ENCODE assay signal across 15 cellular contexts in genomic region chr11:128902515-128903066, GRCh38. TPM values are rescaled to one million over a fixed set of nuclear protein-coding genes. Genes with fewer than 3 reads are reported as not detected.
A peak's percentile ranks its signal among the peaks of the same experiment; 100 is the strongest.
DNase-seq lines count a peak whose midpoint lies in the region; ATAC-seq and TF ChIP-seq lines count a peak whose summit lies in the region.
"Had no signal": no experiment of that assay in that cellular context is flagged by ENCODE, and none has a peak within 500 bp of the region (broad histone marks: within the 10 kb centered on the region; RNA-seq: fewer than 3 reads in every experiment).

No MANE protein-coding gene starts in this region.

- no peaks in the 10 kb centered on the region for H3K36me3 ChIP-seq in mesenchymal stem cell (ENCODE audit: control insufficient read depth in 1 of 2, insufficient read depth in 2 of 2, low read depth in 1 of 2, low read length in 2 of 2)
- H3K36me3 ChIP-seq: breast epithelium, left ventricle myocardium inferior, SJSA1, stomach had no signal

- no peak overlapping the region for H2AFZ ChIP-seq in mesenchymal stem cell (ENCODE audit: low read depth, low read length)

- no peak overlapping the region for H3K4ac ChIP-seq in mesenchymal stem cell (ENCODE audit: low read depth in 1 of 2, low read length in 2 of 2)

- CTCF ChIA-PET in AG04450 (lab: Charles Lee) = interaction anchor here (0.6 to 2.8 kb wide), 4 partner anchors 18 to 744 kb away, joined by 3 to 12 read pairs (median 4); no protein-coding TSS in a partner anchor

- no peak for DNase-seq in AG04450 (ENCODE audit: low read depth, low spot score)
- peak; percentile 84 for DNase-seq in LHCN-M2 (ENCODE audit: low read depth)
- peak; percentile 54 for DNase-seq in dedifferentiated amniotic fluid mesenchymal stem cell (ENCODE audit: extremely low spot score)
- no peak for DNase-seq in mesenchymal stem cell
- DNase-seq in right cardiac atrium = no peak
- DNase-seq in stimulated activated naive CD4-positive, alpha-beta T cell treated with Interleukin-2 at 50 U/mL for 16 hours (lab: John Stamatoyannopoulos, UW) = no peak
- DNase-seq in NCI-H146 (lab: John Stamatoyannopoulos, UW) = no peak
- DNase-seq in kidney glomerular epithelial cell (lab: John Stamatoyannopoulos, UW) = no peak
- DNase-seq: activated effector memory CD4-positive, alpha-beta T cell treated with Interleukin-2 at 50 U/mL for 16 hours; left ventricle myocardium inferior; stomach had no signal

- no peak overlapping the region for H4K91ac ChIP-seq in mesenchymal stem cell (ENCODE audit: low read length)

- intact Hi-C loops in right cardiac atrium (cut with DNase I) = no loop called here

- H3K14ac ChIP-seq in mesenchymal stem cell (ENCODE audit: low read length in 2 of 2) = no peak overlapping the region

- H3K79me1 ChIP-seq in mesenchymal stem cell (replicated peaks; ENCODE audit: low read length, poor library complexity, severe bottlenecking) = no peaks in the 10 kb centered on the region

- H2BK12ac ChIP-seq in mesenchymal stem cell (ENCODE audit: low read length in 2 of 2) = no peak overlapping the region

- no peak overlapping the region for H2BK5ac ChIP-seq in mesenchymal stem cell (ENCODE audit: low read depth, low read length, poor library complexity, severe bottlenecking)

- peak overlapping the region; percentile 49 for H3K9ac ChIP-seq in mesenchymal stem cell (ENCODE audit: low read length)

- no peak overlapping the region for H3K4me2 ChIP-seq in mesenchymal stem cell (ENCODE audit: low read length, poor library complexity, severe bottlenecking)

- POLR2A ChIA-PET in AG04450 (lab: Yijun Ruan, JAX) = no interaction called here

- ATAC-seq in right cardiac atrium = no peak

- no peak overlapping the region for H3K4me3 ChIP-seq in AG04450 (ENCODE audit: low read depth, low read length)
- H3K4me3 ChIP-seq in mesenchymal stem cell (ENCODE audit: insufficient read depth in 1 of 2, low read depth in 1 of 2, low read length in 2 of 2) = no peak overlapping the region
- H3K4me3 ChIP-seq in right cardiac atrium (ENCODE audit: low read length) = no peak overlapping the region
- H3K4me3 ChIP-seq: breast epithelium, left ventricle myocardium inferior, SJSA1, stomach had no signal

- peaks cover 4% of the 10 kb centered on the region for H3K27me3 ChIP-seq in AG04450 (ENCODE audit: control insufficient read depth, insufficient read depth, low read length)
- peaks cover 0 to 59% of the 10 kb centered on the region in 2 experiments for H3K27me3 ChIP-seq in mesenchymal stem cell (ENCODE audit: control insufficient read depth in 1 of 2, insufficient read depth in 1 of 2, low read length in 2 of 2)
- H3K27me3 ChIP-seq in right cardiac atrium (ENCODE audit: control insufficient read depth, insufficient read depth) = no peaks in the 10 kb centered on the region
- H3K27me3 ChIP-seq: breast epithelium, SJSA1 had no signal

- no peak overlapping the region for H2BK15ac ChIP-seq in mesenchymal stem cell (ENCODE audit: low read depth, poor library complexity, severe bottlenecking)

- H4K8ac ChIP-seq in mesenchymal stem cell (ENCODE audit: low read length) = no peak overlapping the region

- no peak overlapping the region for H3K18ac ChIP-seq in mesenchymal stem cell (ENCODE audit: low read depth in 1 of 2, low read length in 2 of 2)

- H3K9me3 ChIP-seq in AG04450 (ENCODE audit: control insufficient read depth, insufficient read depth, low read length) (no peaks in the 10 kb centered on the region), mesenchymal stem cell (ENCODE audit: control insufficient read depth, low read length) (no peaks in the 10 kb centered on the region), right cardiac atrium (ENCODE audit: control insufficient read depth, low read length) (no peaks in the 10 kb centered on the region)
- H3K9me3 ChIP-seq: breast epithelium, left ventricle myocardium inferior, SJSA1, stomach had no signal

- no peak overlapping the region for H2BK120ac ChIP-seq in mesenchymal stem cell (ENCODE audit: low read depth, low read length)

- TF ChIP-seq CTCF in AG04450 (IDR thresholded peaks at IDR 0.05; ENCODE audit: low read depth, low read length) = no peak

- H3K23ac ChIP-seq in mesenchymal stem cell (ENCODE audit: low read length in 2 of 2) = no peak overlapping the region

- WGBS in mesenchymal stem cell = 53% methylated on average over 3 of the region's 10 CpGs
- WGBS in right cardiac atrium = 85% methylated on average over 10 of the region's 10 CpGs

- H3K27ac ChIP-seq in AG04450 (ENCODE audit: low read depth, low read length) (peak overlapping the region; percentile 21), mesenchymal stem cell (ENCODE audit: low read length, poor library complexity, severe bottlenecking) (no peak overlapping the region), right cardiac atrium (ENCODE audit: low read length) (no peak overlapping the region)
- H3K27ac ChIP-seq: breast epithelium, left ventricle myocardium inferior, SJSA1, stomach had no signal

- H2AK5ac ChIP-seq in mesenchymal stem cell (ENCODE audit: low read length, severe bottlenecking) = no peak overlapping the region

- H3K4me1 ChIP-seq in mesenchymal stem cell (ENCODE audit: control insufficient read depth, insufficient read depth, low read depth, low read length) (peaks cover 21% of the 10 kb centered on the region), right cardiac atrium (ENCODE audit: control insufficient read depth, insufficient read depth, low read length) (peaks cover 6% of the 10 kb centered on the region)
- H3K4me1 ChIP-seq: breast epithelium, SJSA1 had no signal

RNA-seq across cellular contexts. Expression of gene KCNJ5, which starts 11.4 kb away (rescaled TPM):
- polyA plus RNA-seq in AG04450 (2011; rRNA removed) = not detected in 2 replicates
- not detected in 2 replicates for polyA minus RNA-seq in AG04450 (2011; rRNA and poly(A)+ RNA removed)
- 0.06 and 0.29 TPM in 2 replicates for total RNA-seq in LHCN-M2 (2014; rRNA removed)
- 0.06 TPM for polyA plus RNA-seq in LHCN-M2 (2012)
- polyA plus RNA-seq in mesenchymal stem cell (2013, experiment 1 of 2) = 0.03 TPM
- polyA plus RNA-seq in mesenchymal stem cell (2013, experiment 2 of 2) = not detected
- 10 to 100 TPM in 3 of 4 donors, 1 to 10 TPM in 1; 9.3 to 30.0 (median 24.0) TPM for total RNA-seq in right cardiac atrium
- 15.8 TPM for polyA plus RNA-seq in right cardiac atrium
- total RNA-seq: SJSA1 had no signal

RNA-seq across cellular contexts. Expression of gene KCNJ1, which starts 35.5 kb away (rescaled TPM):
- polyA plus RNA-seq in AG04450 (2011; rRNA removed) = not detected in 2 replicates
- polyA minus RNA-seq in AG04450 (2011; rRNA and poly(A)+ RNA removed) = not detected in 2 replicates
- not detected in 2 replicates for total RNA-seq in LHCN-M2 (2014; rRNA removed)
- polyA plus RNA-seq in LHCN-M2 (2012) = not detected
- not detected for polyA plus RNA-seq in mesenchymal stem cell (2013, experiment 1 of 2)
- 0.03 TPM for polyA plus RNA-seq in mesenchymal stem cell (2013, experiment 2 of 2)
- total RNA-seq in right cardiac atrium = under 1 TPM in 1 of 4 donors, not detected in 3; 0.17 TPM
- 0.09 TPM for polyA plus RNA-seq in right cardiac atrium
- total RNA-seq: A172, left ventricle myocardium inferior, SJSA1, skeletal muscle tissue, stomach had no signal

RNA-seq across cellular contexts. Expression of gene TP53AIP1, which starts 40.1 kb away (rescaled TPM):
- polyA plus RNA-seq in AG04450 (2011; rRNA removed) = not detected in 2 replicates
- polyA minus RNA-seq in AG04450 (2011; rRNA and poly(A)+ RNA removed) = not detected in 2 replicates
- not detected in 2 replicates for total RNA-seq in LHCN-M2 (2014; rRNA removed)
- polyA plus RNA-seq in LHCN-M2 (2012) = not detected
- not detected for polyA plus RNA-seq in mesenchymal stem cell (2013, experiment 1 of 2)
- not detected for polyA plus RNA-seq in mesenchymal stem cell (2013, experiment 2 of 2)
- not detected for total RNA-seq in right cardiac atrium
- 0.05 TPM for polyA plus RNA-seq in right cardiac atrium
- total RNA-seq: A172, left ventricle myocardium inferior, SJSA1, skeletal muscle tissue, stomach had no signal

Comparison
In these comparisons a context has a peak if more than half of its experiments do, and no peak if none do; other contexts are left out.
1. DNase-seq: peak in LHCN-M2 (single experiment) and dedifferentiated amniotic fluid mesenchymal stem cell (single experiment); none in AG04450 (single experiment), mesenchymal stem cell (single experiment), right cardiac atrium (0 of 3), stimulated activated naive CD4-positive, alpha-beta T cell treated with Interleukin-2 at 50 U/mL for 16 hours (single experiment), NCI-H146 (single experiment) and kidney glomerular epithelial cell (single experiment).